Comparison of ENCODE assay signal across 1 cellular context in genomic region chr2:285506-285905, GRCh38.
TF ChIP-seq lines count a peak whose summit lies in the region.

No MANE protein-coding gene starts in this region.

TF ChIP-seq in H1, 55 proteins besides CTCF, POLR2A, EP300 and RAD21:
- no peak for TF ChIP-seq KDM4A (IDR thresholded peaks at IDR 0.05; ENCODE audit: low read depth, low read length, severe bottlenecking)
- peak; percentile 64; the same call in 1 of the 2 replicates for TF ChIP-seq JUND (IDR thresholded peaks at IDR 0.05; ENCODE audit: low read length)
